Comparison of ENCODE assay signal across 8 cellular contexts in genomic region chrX:41922125-41922521, GRCh38. TPM values are rescaled to one million over a fixed set of nuclear protein-coding genes. Genes with fewer than 3 reads are reported as not detected.
DNase-seq lines count a peak whose midpoint lies in the region; ATAC-seq and TF ChIP-seq lines count a peak whose summit lies in the region.

No MANE protein-coding gene starts in this region.

- peaks cover 0 to 6% (median 0%) of the 10 kb centered on the region in 4 donors for H3K4me1 ChIP-seq in sigmoid colon

- peak; percentile 10 for DNase-seq in GM10248 (ENCODE audit: extremely low spot score)
- DNase-seq in NB4 (ENCODE audit: low read depth): peak; percentile 4
- peak; percentile 11 for DNase-seq in activated T-helper 1 cell treated with anti-CD3 and anti-CD28 coated beads, Interleukin-12 subunit alpha, Interleukin-12 subunit beta, Interleukin-2, Interleukin-4 antibody, amounts not matched to agents 30 ng/mL and 10 ng/mL and 1 ng/mL, durations not matched to agents 14 hours and 24 hours and 36 hours (ENCODE audit: low spot score)
- DNase-seq in globus pallidus (ENCODE audit: low spot score): peak; percentile 20
- DNase-seq in sigmoid colon: no peak
- no peak for DNase-seq in DMS153 treated with DMSO at 0.1 percent for 48 hours (lab: John Stamatoyannopoulos, UW; ENCODE audit: unreplicated experiment)

- no peak overlapping the region for H3K4me3 ChIP-seq in NB4 (ENCODE audit: low read depth, low read length)
- H3K4me3 ChIP-seq in sigmoid colon: peak overlapping the region; percentile 43 to 66 (median 60)

- peaks cover 1% of the 10 kb centered on the region for H3K27me3 Mint-ChIP-seq in activated T-helper 1 cell treated with anti-CD3 and anti-CD28 coated beads, Interleukin-12 subunit alpha, Interleukin-12 subunit beta, Interleukin-2, Interleukin-4 antibody, amounts not matched to agents 30 ng/mL and 10 ng/mL and 1 ng/mL, durations not matched to agents 14 hours and 24 hours and 36 hours (ENCODE audit: insufficient read depth)

- peak overlapping the region; percentile 90 for H3K27ac Mint-ChIP-seq in activated T-helper 1 cell treated with anti-CD3 and anti-CD28 coated beads, Interleukin-12 subunit alpha, Interleukin-12 subunit beta, Interleukin-2, Interleukin-4 antibody, amounts not matched to agents 30 ng/mL and 10 ng/mL and 1 ng/mL, durations not matched to agents 14 hours and 24 hours and 36 hours

- H3K36me3 Mint-ChIP-seq in activated T-helper 1 cell treated with anti-CD3 and anti-CD28 coated beads, Interleukin-12 subunit alpha, Interleukin-12 subunit beta, Interleukin-2, Interleukin-4 antibody, amounts not matched to agents 30 ng/mL and 10 ng/mL and 1 ng/mL, durations not matched to agents 14 hours and 24 hours and 36 hours (ENCODE audit: low read depth): no peaks in the 10 kb centered on the region

- H3K36me3 ChIP-seq in sigmoid colon: no peaks in the 10 kb centered on the region

- no peaks in the 10 kb centered on the region for H3K9me3 ChIP-seq in sigmoid colon

- POLR2A ChIA-PET in GM10248 (lab: Yijun Ruan, JAX): no interaction called here

- no peaks in the 10 kb centered on the region for H3K27me3 ChIP-seq in sigmoid colon

- H3K4me3 Mint-ChIP-seq in activated T-helper 1 cell treated with anti-CD3 and anti-CD28 coated beads, Interleukin-12 subunit alpha, Interleukin-12 subunit beta, Interleukin-2, Interleukin-4 antibody, amounts not matched to agents 30 ng/mL and 10 ng/mL and 1 ng/mL, durations not matched to agents 14 hours and 24 hours and 36 hours: peak overlapping the region; percentile 95

- WGBS in sigmoid colon, 2 donors: 0% methylated on average over 12 of the region's 12 CpGs

- H3K27ac ChIP-seq in sigmoid colon: peak overlapping the region; percentile 85 to 89 (median 86)

- TF ChIP-seq CTCF in GM10248 (IDR thresholded peaks at IDR 0.05; ENCODE audit: control extremely low read depth, extremely low read depth, low read depth, missing control alignments) (no peak), NB4 (IDR thresholded peaks at IDR 0.05; ENCODE audit: low read depth, low read length) (no peak), sigmoid colon (IDR thresholded peaks at IDR 0.05) (no peak)

- CTCF ChIA-PET in GM10248 (lab: Yijun Ruan, JAX): no interaction called here

- TF ChIP-seq POLR2A in NB4 (IDR thresholded peaks at IDR 0.05; ENCODE audit: extremely low read depth, insufficient read length) (no peak), sigmoid colon (IDR thresholded peaks at IDR 0.05) (no peak)

- TF ChIP-seq EP300 in sigmoid colon (IDR thresholded peaks at IDR 0.05): no peak

- ATAC-seq in GM21360 (IDR thresholded peaks at IDR 0.05; ENCODE audit: unreplicated experiment): no peak
- ATAC-seq in GM19397 (IDR thresholded peaks at IDR 0.05; ENCODE audit: unreplicated experiment): no peak

- intact Hi-C loops in activated T-helper 1 cell treated with anti-CD3 and anti-CD28 coated beads, Interleukin-12 subunit alpha, Interleukin-12 subunit beta, Interleukin-2, Interleukin-4 antibody, amounts not matched to agents 30 ng/mL and 10 ng/mL and 1 ng/mL, durations not matched to agents 14 hours and 24 hours and 36 hours (cut with micrococcal nuclease): loop anchor here (1.0 to 10.0 kb wide), 10 partner anchors 170 to 1733 kb away; partner anchors contain the start of gene USP9X
- intact Hi-C loops in sigmoid colon (cut with DNase I): loop anchor here (5.0 kb wide), 2 partner anchors 130 to 585 kb away; no protein-coding TSS in a partner anchor

- H3K4me1 Mint-ChIP-seq in activated T-helper 1 cell treated with anti-CD3 and anti-CD28 coated beads, Interleukin-12 subunit alpha, Interleukin-12 subunit beta, Interleukin-2, Interleukin-4 antibody, amounts not matched to agents 30 ng/mL and 10 ng/mL and 1 ng/mL, durations not matched to agents 14 hours and 24 hours and 36 hours (ENCODE audit: low read depth): peaks cover 44% of the 10 kb centered on the region

- H3K9me3 Mint-ChIP-seq in activated T-helper 1 cell treated with anti-CD3 and anti-CD28 coated beads, Interleukin-12 subunit alpha, Interleukin-12 subunit beta, Interleukin-2, Interleukin-4 antibody, amounts not matched to agents 30 ng/mL and 10 ng/mL and 1 ng/mL, durations not matched to agents 14 hours and 24 hours and 36 hours: no peaks in the 10 kb centered on the region

RNA-seq across cellular contexts. Expression of gene CASK, which starts 1.2 kb away (rescaled TPM):
- 17.4 and 30.5 TPM in 2 replicates for total RNA-seq in activated T-helper 1 cell treated with anti-CD3 and anti-CD28 coated beads, Interleukin-12 subunit alpha, Interleukin-12 subunit beta, Interleukin-2, Interleukin-4 antibody, amounts not matched to agents 30 ng/mL and 10 ng/mL and 1 ng/mL, durations not matched to agents 14 hours and 24 hours and 36 hours
- 10 to 100 TPM; 18.4 to 37.1 (median 25.3) TPM for total RNA-seq in sigmoid colon
- 10 to 100 TPM in 2 of 3 donors, 1 to 10 TPM in 1; 9.5 to 17.4 (median 12.0) TPM for polyA plus RNA-seq in sigmoid colon

Comparison
In these comparisons a context has a peak if more than half of its experiments do, and no peak if none do; other contexts are left out.
1. DNase-seq: peak in GM10248 (single experiment), NB4 (single experiment), activated T-helper 1 cell treated with anti-CD3 and anti-CD28 coated beads, Interleukin-12 subunit alpha, Interleukin-12 subunit beta, Interleukin-2, Interleukin-4 antibody, amounts not matched to agents 30 ng/mL and 10 ng/mL and 1 ng/mL, durations not matched to agents 14 hours and 24 hours and 36 hours (single experiment) and globus pallidus (single experiment); none in sigmoid colon (single experiment) and DMS153 treated with DMSO at 0.1 percent for 48 hours (single experiment).